ENCODE assay signal across 14 cellular contexts in the genomic region with DNA sequence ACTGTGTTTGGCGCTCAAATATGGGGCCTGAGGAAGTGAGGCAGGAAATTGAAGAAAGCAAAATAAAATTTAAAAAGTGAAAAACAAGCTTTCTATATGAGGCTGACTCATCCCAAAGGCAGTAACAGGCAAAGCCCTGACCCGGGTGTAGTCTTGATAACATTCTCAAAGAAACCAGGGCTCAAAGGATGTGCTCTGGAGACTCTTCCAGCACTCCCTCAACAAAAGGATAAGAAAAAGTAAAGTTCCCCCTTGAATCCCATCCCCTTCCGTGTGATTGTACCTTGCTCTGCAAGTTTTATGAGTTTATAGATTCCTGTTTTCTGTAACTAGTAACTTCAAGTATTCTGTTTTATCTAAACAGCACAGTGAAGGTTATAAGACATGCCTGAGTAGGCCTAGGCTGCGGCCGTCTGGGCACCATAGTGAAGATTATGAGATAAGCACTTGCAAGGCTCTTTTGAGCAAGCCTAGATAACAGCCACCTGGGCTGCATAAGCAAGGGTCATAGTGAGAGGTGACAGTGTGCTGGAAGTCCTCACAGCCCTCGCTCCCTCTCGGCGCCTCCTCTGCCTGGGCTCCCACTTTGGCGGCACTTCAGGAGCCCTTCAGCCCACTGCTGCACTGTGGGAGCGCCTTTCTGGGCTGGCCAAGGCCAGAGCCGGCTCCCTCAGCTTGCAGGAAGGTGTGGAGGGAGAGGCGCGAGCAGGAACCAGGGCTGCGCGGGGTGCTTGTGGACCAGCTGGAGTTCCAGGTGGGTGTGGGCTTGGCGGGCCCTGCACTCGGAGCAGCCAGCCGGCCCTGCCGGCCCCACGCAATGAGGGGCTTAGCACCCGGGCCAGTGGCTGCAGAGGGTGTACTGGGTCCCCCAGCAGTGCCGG. TPM values are rescaled to one million over a fixed set of nuclear protein-coding genes. Genes with fewer than 3 reads are reported as not detected.
A peak's percentile ranks its signal among the peaks of the same experiment; 100 is the strongest.
DNase-seq lines count a peak whose midpoint lies in the region; ATAC-seq and TF ChIP-seq lines count a peak whose summit lies in the region.
"Not testable (repeated sequence)": the region's sequence is repeated elsewhere in the genome, so short reads cannot be mapped to it uniquely, and the experiment has no call there.
"Had no signal": no experiment of that assay in that cellular context is flagged by ENCODE, and none has a peak within 500 bp of the region (broad histone marks: within the 10 kb centered on the region; RNA-seq: fewer than 3 reads in every experiment).

No MANE protein-coding gene starts in this region.

- dilution Hi-C loops in IMR-90 (cut with HindIII; ENCODE audit: low sequenced_read_pairs, unreplicated experiment) = loop anchor here (25.0 kb wide), 1 partner anchor 107 kb away; no protein-coding TSS in a partner anchor

- H3K27me3 Mint-ChIP-seq in activated T-helper 2 cell treated with anti-CD3 and anti-CD28 coated beads, Interferon-gamma antibody, Interleukin-2, Interleukin-4, amounts not matched to agents 10 μg/mL and 5 μg/mL and 100 μg/mL, durations not matched to agents 14 hours and 24 hours and 36 hours (ENCODE audit: low read depth); nephron (ENCODE audit: low read depth): not testable (repeated sequence)

- not testable (repeated sequence) for H2BK120ac ChIP-seq in IMR-90 (ENCODE audit: low read depth, low read length)

- not testable (repeated sequence) for H3K4me1 ChIP-seq in IMR-90 (ENCODE audit: control insufficient read depth, insufficient read depth, low read length)

- H2AFZ ChIP-seq in IMR-90 (replicated peaks; ENCODE audit: low read length, poor library complexity) = not testable (repeated sequence)

- intact Hi-C loops in IMR-90 (cut with micrococcal nuclease) = not testable (repeated sequence)
- intact Hi-C loops in activated T-helper 2 cell treated with anti-CD3 and anti-CD28 coated beads, Interferon-gamma antibody, Interleukin-2, Interleukin-4, amounts not matched to agents 10 μg/mL and 5 μg/mL and 100 μg/mL, durations not matched to agents 14 hours and 24 hours and 36 hours (cut with micrococcal nuclease) = loop anchor here (10.0 kb wide), 2 partner anchors 61 to 559 kb away; no protein-coding TSS in a partner anchor

- not testable (repeated sequence) for H3K9me3 ChIP-seq in IMR-90 (ENCODE audit: control insufficient read depth, insufficient read depth, low read length)

- not testable (repeated sequence) for H2AK5ac ChIP-seq in IMR-90 (ENCODE audit: low read depth, low read length)

- H4K8ac ChIP-seq in IMR-90 (ENCODE audit: low read depth in 2 of 2, low read length in 2 of 2) = 0 out of 4 replicates have a peak overlapping the region, but pooled peaks of 1 of the 2 experiments have one; percentile 40

- TF ChIP-seq CTCF in IMR-90 (conservative IDR thresholded peaks at IDR 0.05; ENCODE audit: low read depth, low read length); brain microvascular endothelial cell (IDR thresholded peaks at IDR 0.05; ENCODE audit: low read depth, low read length, missing control alignments); foreskin fibroblast (IDR thresholded peaks at IDR 0.05; ENCODE audit: low read depth, low read length); nephron (IDR thresholded peaks at IDR 0.05; ENCODE audit: unreplicated experiment in 3 of 3): not testable (repeated sequence)

- not testable (repeated sequence) for H4K20me1 ChIP-seq in IMR-90 (ENCODE audit: insufficient read depth, low read length)

- H2BK15ac ChIP-seq in IMR-90 (ENCODE audit: low read depth, low read length) = not testable (repeated sequence)

- H3K27ac Mint-ChIP-seq in activated T-helper 2 cell treated with anti-CD3 and anti-CD28 coated beads, Interferon-gamma antibody, Interleukin-2, Interleukin-4, amounts not matched to agents 10 μg/mL and 5 μg/mL and 100 μg/mL, durations not matched to agents 14 hours and 24 hours and 36 hours = peak overlapping the region; percentile 98
- H3K27ac Mint-ChIP-seq in nephron = peak overlapping the region; percentile 70 to 77 (median 75)

- H3K4me1 Mint-ChIP-seq in activated T-helper 2 cell treated with anti-CD3 and anti-CD28 coated beads, Interferon-gamma antibody, Interleukin-2, Interleukin-4, amounts not matched to agents 10 μg/mL and 5 μg/mL and 100 μg/mL, durations not matched to agents 14 hours and 24 hours and 36 hours (ENCODE audit: low read depth) = peaks cover 38% of the 10 kb centered on the region
- H3K4me1 Mint-ChIP-seq in nephron = peaks cover 24% of the 10 kb centered on the region

- H2BK5ac ChIP-seq in IMR-90 (ENCODE audit: low read depth, low read length, poor library complexity, severe bottlenecking) = peak overlapping the region; percentile 23

- not testable (repeated sequence) for H3K18ac ChIP-seq in IMR-90 (ENCODE audit: low read depth, low read length)

- DNase-seq in AG20443 (ENCODE audit: low spot score) = peak; percentile 14
- peak; percentile 43 for DNase-seq in IMR-90
- DNase-seq in activated CD4-positive, CD25-positive, alpha-beta regulatory T cell treated with anti-CD3 and anti-CD28 coated beads, Interleukin-2, amount 50 U/mL, for 72 hours = peak; percentile 33
- not testable (repeated sequence) for DNase-seq in activated T-helper 2 cell treated with anti-CD3 and anti-CD28 coated beads, Interferon-gamma antibody, Interleukin-2, Interleukin-4, amounts not matched to agents 10 μg/mL and 5 μg/mL and 100 μg/mL, durations not matched to agents 14 hours and 24 hours and 36 hours (ENCODE audit: low spot score)
- peak; percentile 38 for DNase-seq in brain microvascular endothelial cell
- DNase-seq in foreskin fibroblast = peak; percentile 32 to 66
- peak; percentile 6 for DNase-seq in stimulated activated naive CD4-positive, alpha-beta T cell treated with Interleukin-2 at 50 U/mL for 16 hours (lab: John Stamatoyannopoulos, UW)

- not testable (repeated sequence) for H3K14ac ChIP-seq in IMR-90 (replicated peaks; ENCODE audit: low read depth, low read length)

- not testable (repeated sequence) for H3K4ac ChIP-seq in IMR-90 (ENCODE audit: low read depth, low read length)

- not testable (repeated sequence) for H4K91ac ChIP-seq in IMR-90 (ENCODE audit: insufficient read depth, low read depth, low read length)

- H3K9me1 ChIP-seq in IMR-90 (ENCODE audit: insufficient read depth, low read length) = not testable (repeated sequence)

- POLR2A ChIA-PET in IMR-90 (lab: Charles Lee; ENCODE audit: unreplicated experiment) = not testable (repeated sequence)

- in situ Hi-C loops in IMR-90 (cut with MboI; ENCODE audit: low sequenced_read_pairs); brain microvascular endothelial cell (cut with HindIII; ENCODE audit: low pct_ligation_motif_present, low sequenced_read_pairs): not testable (repeated sequence)

- peaks cover 70% of the 10 kb centered on the region for H3K36me3 Mint-ChIP-seq in activated T-helper 2 cell treated with anti-CD3 and anti-CD28 coated beads, Interferon-gamma antibody, Interleukin-2, Interleukin-4, amounts not matched to agents 10 μg/mL and 5 μg/mL and 100 μg/mL, durations not matched to agents 14 hours and 24 hours and 36 hours (ENCODE audit: low read depth)
- peaks cover 66% of the 10 kb centered on the region for H3K36me3 Mint-ChIP-seq in nephron (ENCODE audit: low read depth)

- H3K23ac ChIP-seq in IMR-90 (ENCODE audit: low read depth, low read length) = not testable (repeated sequence)

- H4K5ac ChIP-seq in IMR-90 (ENCODE audit: low read depth, low read length) = not testable (repeated sequence)

- CTCF ChIA-PET in IMR-90 (lab: Yijun Ruan, JAX) = not testable (repeated sequence)

- not testable (repeated sequence) for H3K27me3 ChIP-seq in IMR-90 (ENCODE audit: control insufficient read depth, insufficient read depth, low read length); brain microvascular endothelial cell (replicated peaks)

- H3K56ac ChIP-seq in IMR-90 (ENCODE audit: extremely low read depth, insufficient read depth, low read length) = not testable (repeated sequence)

- not testable (repeated sequence) for BruUV-seq in IMR-90 (replicated peaks; lab: Mats Ljungman, UMichigan)

- peaks cover 12 to 25% of the 10 kb centered on the region in 2 experiments for H3K79me1 ChIP-seq in IMR-90 (ENCODE audit: low read depth in 1 of 2, low read length in 2 of 2)

- H3K4me2 ChIP-seq in IMR-90 (ENCODE audit: low read depth, low read length) = not testable (repeated sequence)

- not testable (repeated sequence) for H3K36me3 ChIP-seq in IMR-90 (ENCODE audit: control insufficient read depth, insufficient read depth, low read length); brain microvascular endothelial cell (replicated peaks)

- TF ChIP-seq RAD21 in IMR-90 (IDR thresholded peaks at IDR 0.05; ENCODE audit: low read length) = not testable (repeated sequence)

- peak overlapping the region; percentile 75 for H3K4me3 Mint-ChIP-seq in activated T-helper 2 cell treated with anti-CD3 and anti-CD28 coated beads, Interferon-gamma antibody, Interleukin-2, Interleukin-4, amounts not matched to agents 10 μg/mL and 5 μg/mL and 100 μg/mL, durations not matched to agents 14 hours and 24 hours and 36 hours (ENCODE audit: low read depth)
- peak overlapping the region; percentile 43 to 63 (median 51) for H3K4me3 Mint-ChIP-seq in nephron

- not testable (repeated sequence) for ATAC-seq in IMR-90 (ENCODE audit: low read depth)

- H3K9me3 Mint-ChIP-seq in activated T-helper 2 cell treated with anti-CD3 and anti-CD28 coated beads, Interferon-gamma antibody, Interleukin-2, Interleukin-4, amounts not matched to agents 10 μg/mL and 5 μg/mL and 100 μg/mL, durations not matched to agents 14 hours and 24 hours and 36 hours = peaks cover 65% of the 10 kb centered on the region
- H3K9me3 Mint-ChIP-seq in nephron = peaks cover 39% of the 10 kb centered on the region

- H2BK20ac ChIP-seq in IMR-90 (ENCODE audit: low read depth, low read length) = not testable (repeated sequence)

- 91% methylated on average over 6 of the region's 22 CpGs; no CpG with 5 or more reads in 1 of the 2 experiments for WGBS in IMR-90 (ENCODE audit: extremely low coverage in 2 of 2, insufficient read length in 1 of 2), 2 experiments

- TF ChIP-seq POLR2A in IMR-90 (IDR thresholded peaks at IDR 0.05; ENCODE audit: low read depth, low read length) = not testable (repeated sequence)

- not testable (repeated sequence) for H3K4me3 ChIP-seq in IMR-90 (ENCODE audit: insufficient read depth, low read depth, low read length); brain microvascular endothelial cell (ENCODE audit: low read depth, low read length); foreskin fibroblast (ENCODE audit: low read depth in 1 of 2, low read length in 2 of 2)

- H2AK9ac ChIP-seq in IMR-90 (replicated peaks; ENCODE audit: low read depth, low read length, poor library complexity) = not testable (repeated sequence)

- not testable (repeated sequence) for H3K27ac ChIP-seq in IMR-90 (ENCODE audit: insufficient read depth, low read length)
- peak overlapping the region; percentile 77 for H3K27ac ChIP-seq in brain microvascular endothelial cell

- not testable (repeated sequence) for H3K9ac ChIP-seq in IMR-90 (ENCODE audit: low read depth, low read length)

RNA-seq across cellular contexts. Expression of gene THEM4, which starts 3.6 kb away (rescaled TPM):
- 7.3 and 8.3 TPM in 2 replicates for total RNA-seq in IMR-90 (2012; rRNA removed)
- polyA plus RNA-seq in IMR-90 (2012; rRNA removed) = 12.2 and 15.7 TPM in 2 replicates
- 5.9 and 6.6 TPM in 2 replicates for polyA plus RNA-seq in IMR-90 (2012; cell fraction: cytosol; rRNA removed)
- polyA plus RNA-seq in IMR-90 (2012; cell fraction: nucleus; rRNA removed; ENCODE audit: low replicate concordance) = 4.0 and 16.7 TPM in 2 replicates
- 27.2 and 28.0 TPM in 2 replicates for total RNA-seq in activated T-helper 2 cell treated with anti-CD3 and anti-CD28 coated beads, Interferon-gamma antibody, Interleukin-2, Interleukin-4, amounts not matched to agents 10 μg/mL and 5 μg/mL and 100 μg/mL, durations not matched to agents 14 hours and 24 hours and 36 hours

RNA-seq across cellular contexts. Expression of gene THEM5, which starts 52.2 kb away (rescaled TPM):
- total RNA-seq in IMR-90 (2012; rRNA removed) = not detected in 2 replicates
- not detected in 2 replicates for polyA plus RNA-seq in IMR-90 (2012; rRNA removed)
- not detected in 2 replicates for polyA plus RNA-seq in IMR-90 (2012; cell fraction: cytosol; rRNA removed)
- not detected in 2 replicates for polyA plus RNA-seq in IMR-90 (2012; cell fraction: nucleus; rRNA removed; ENCODE audit: low replicate concordance)
- total RNA-seq in activated T-helper 2 cell treated with anti-CD3 and anti-CD28 coated beads, Interferon-gamma antibody, Interleukin-2, Interleukin-4, amounts not matched to agents 10 μg/mL and 5 μg/mL and 100 μg/mL, durations not matched to agents 14 hours and 24 hours and 36 hours = not detected in 2 replicates
- total RNA-seq: adrenal gland, colonic mucosa, left cardiac atrium, mucosa of gallbladder, NCI-H460, prostate gland had no signal
- polyA plus RNA-seq: adrenal gland had no signal
